ENCODE assay signal across 21 cellular contexts in genomic region chr20:32224463-32224862, GRCh38. TPM values are rescaled to one million over a fixed set of nuclear protein-coding genes. Genes with fewer than 3 reads are reported as not detected.
DNase-seq lines count a peak whose midpoint lies in the region; ATAC-seq, FAIRE-seq and TF ChIP-seq lines count a peak whose summit lies in the region.
"Had no signal": no experiment of that assay in that cellular context is flagged by ENCODE, and none has a peak within 500 bp of the region (broad histone marks: within the 10 kb centered on the region; RNA-seq: fewer than 3 reads in every experiment).

No MANE protein-coding gene starts in this region.

- H4K20me1 ChIP-seq in hepatocyte (ENCODE audit: insufficient read depth, poor library complexity, severe bottlenecking), result no peaks in the 10 kb centered on the region

- ATAC-seq in activated T-cell treated with anti-CD3 and anti-CD28 coated beads, Interleukin-2, amount 50 U/mL, for 72 hours (replicated peaks in 1 of 2), result no peak
- ATAC-seq in activated naive CD8-positive, alpha-beta T cell treated with anti-CD3 and anti-CD28 coated beads, Interleukin-2, amount 10 ng/mL, durations not matched to agents 7 days and 5 days (ENCODE audit: low read depth), result no peak
- ATAC-seq in GM18520 (IDR thresholded peaks at IDR 0.05; ENCODE audit: unreplicated experiment), result no peak

- no peak for DNase-seq in activated T-cell treated with anti-CD3 and anti-CD28 coated beads, Interleukin-2, amount 50 U/mL, for 72 hours
- DNase-seq in activated T-cell treated with anti-CD3 and anti-CD28 coated beads, Interleukin-2, amount 50 U/mL, for 48 hours, result no peak
- DNase-seq in activated naive CD8-positive, alpha-beta T cell treated with anti-CD3 and anti-CD28 coated beads, Interleukin-2, amount 10 ng/mL, durations not matched to agents 7 days and 5 days, result no peak
- DNase-seq in hepatocyte (ENCODE audit: low spot score), result peak; percentile 80
- peak; percentile 96 for DNase-seq in small intestine
- DNase-seq in GM19239 (ENCODE audit: insufficient read length, low spot score), result no peak
- DNase-seq in EL, result no peak
- DNase-seq: AML-193, COR-L47, DMS153, H9, IMR-90, NCI-H1105, NCI-H1694 treated with DMSO at 0.1 percent for 48 hours, NCI-H2107, NCI-H226, NCI-H524 treated with DMSO at 0.1 percent for 48 hours, Right ventricle myocardium superior had no signal

- H3K27me3 ChIP-seq in hepatocyte (no peaks in the 10 kb centered on the region), small intestine (ENCODE audit: control insufficient read depth in 2 of 2, insufficient read depth in 2 of 2, low read length in 2 of 2) (no peaks in the 10 kb centered on the region)

- H3K9me3 Mint-ChIP-seq in activated T-cell treated with anti-CD3 and anti-CD28 coated beads, Interleukin-2, amount 50 U/mL, for 72 hours, result no peaks in the 10 kb centered on the region
- H3K9me3 Mint-ChIP-seq in activated naive CD8-positive, alpha-beta T cell treated with anti-CD3 and anti-CD28 coated beads, Interleukin-2, amount 10 ng/mL, durations not matched to agents 7 days and 5 days, result no peaks in the 10 kb centered on the region
- H3K9me3 Mint-ChIP-seq: CD14-positive monocyte, H9 had no signal

- no peaks in the 10 kb centered on the region for H3K4me1 Mint-ChIP-seq in activated T-cell treated with anti-CD3 and anti-CD28 coated beads, Interleukin-2, amount 50 U/mL, for 72 hours (ENCODE audit: low read depth)
- H3K4me1 Mint-ChIP-seq in activated naive CD8-positive, alpha-beta T cell treated with anti-CD3 and anti-CD28 coated beads, Interleukin-2, amount 10 ng/mL, durations not matched to agents 7 days and 5 days, result peaks cover 1% of the 10 kb centered on the region
- H3K4me1 Mint-ChIP-seq: H9 had no signal

- no peak for FAIRE-seq in small intestine (lab: Jason Lieb, UNC)
- FAIRE-seq in GM19239 (lab: Jason Lieb, UNC), result no peak
- FAIRE-seq: RCC 7860 had no signal

- POLR2A ChIA-PET in activated naive CD8-positive, alpha-beta T cell treated with anti-CD3 and anti-CD28 coated beads, Interleukin-2, amount 10 ng/mL, durations not matched to agents 7 days and 5 days (lab: Charles Lee), result no interaction called here

- H3K4me1 ChIP-seq in hepatocyte (ENCODE audit: insufficient read depth), result peaks cover 46% of the 10 kb centered on the region
- H3K4me1 ChIP-seq in small intestine (ENCODE audit: control insufficient read depth in 2 of 2, insufficient read depth in 1 of 2, low read depth in 1 of 2, low read length in 1 of 2), result peaks cover 2 to 5% of the 10 kb centered on the region in 2 donors

- no peak overlapping the region for H3K4me3 ChIP-seq in hepatocyte
- H3K4me3 ChIP-seq in small intestine (ENCODE audit: low read depth in 1 of 2, low read length in 2 of 2), result no peak overlapping the region

- H3K4me2 ChIP-seq in hepatocyte, result no peak overlapping the region

- no peaks in the 10 kb centered on the region for H3K9me2 ChIP-seq in hepatocyte (replicated peaks; ENCODE audit: insufficient read depth)

- TF ChIP-seq CTCF in hepatocyte (IDR thresholded peaks at IDR 0.05; ENCODE audit: poor library complexity), result no peak

- no peaks in the 10 kb centered on the region for H3K27me3 Mint-ChIP-seq in activated T-cell treated with anti-CD3 and anti-CD28 coated beads, Interleukin-2, amount 50 U/mL, for 72 hours (ENCODE audit: low read depth)
- no peaks in the 10 kb centered on the region for H3K27me3 Mint-ChIP-seq in activated naive CD8-positive, alpha-beta T cell treated with anti-CD3 and anti-CD28 coated beads, Interleukin-2, amount 10 ng/mL, durations not matched to agents 7 days and 5 days

- H3K4me3 Mint-ChIP-seq in activated T-cell treated with anti-CD3 and anti-CD28 coated beads, Interleukin-2, amount 50 U/mL, for 72 hours, result no peak overlapping the region
- no peak overlapping the region for H3K4me3 Mint-ChIP-seq in activated naive CD8-positive, alpha-beta T cell treated with anti-CD3 and anti-CD28 coated beads, Interleukin-2, amount 10 ng/mL, durations not matched to agents 7 days and 5 days
- H3K4me3 Mint-ChIP-seq: CD14-positive monocyte, H9 had no signal

- H2AFZ ChIP-seq in hepatocyte, result no peak overlapping the region

- peaks cover 20% of the 10 kb centered on the region for H3K79me2 ChIP-seq in hepatocyte

- 62% methylated on average over 4 of the region's 4 CpGs for WGBS in hepatocyte (ENCODE audit: low lambda C conversion rate, missing lambda C conversion rate)
- 45 to 77% (median 61%) methylated on average over 4 of the region's 4 CpGs for WGBS in small intestine, 3 donors

- H3K36me3 ChIP-seq in hepatocyte (replicated peaks; ENCODE audit: insufficient read depth, low read depth), result peaks cover 4% of the 10 kb centered on the region
- peaks cover 3 to 4% of the 10 kb centered on the region in 2 donors for H3K36me3 ChIP-seq in small intestine (ENCODE audit: control insufficient read depth in 2 of 2, insufficient read depth in 2 of 2, low read length in 2 of 2)

- peak overlapping the region; percentile 21 for H3K27ac Mint-ChIP-seq in activated T-cell treated with anti-CD3 and anti-CD28 coated beads, Interleukin-2, amount 50 U/mL, for 72 hours
- H3K27ac Mint-ChIP-seq in activated naive CD8-positive, alpha-beta T cell treated with anti-CD3 and anti-CD28 coated beads, Interleukin-2, amount 10 ng/mL, durations not matched to agents 7 days and 5 days, result peak overlapping the region; percentile 58
- H3K27ac Mint-ChIP-seq: H9 had no signal

- H3K27ac ChIP-seq in hepatocyte (peak overlapping the region; percentile 98), small intestine (ENCODE audit: low read depth in 1 of 2, low read length in 1 of 2) (peak overlapping the region; percentile 6 to 47)

- H3K36me3 Mint-ChIP-seq in activated T-cell treated with anti-CD3 and anti-CD28 coated beads, Interleukin-2, amount 50 U/mL, for 72 hours (ENCODE audit: insufficient read depth in 2 of 2), result peaks cover 9 to 33% of the 10 kb centered on the region in 2 donors
- peaks cover 26% of the 10 kb centered on the region for H3K36me3 Mint-ChIP-seq in activated naive CD8-positive, alpha-beta T cell treated with anti-CD3 and anti-CD28 coated beads, Interleukin-2, amount 10 ng/mL, durations not matched to agents 7 days and 5 days

- no peaks in the 10 kb centered on the region for H3K9me3 ChIP-seq in hepatocyte (ENCODE audit: low read depth)
- H3K9me3 ChIP-seq in small intestine (ENCODE audit: control insufficient read depth, low read depth), result no peaks in the 10 kb centered on the region

RNA-seq across cellular contexts. Expression of gene POFUT1, which starts 16.8 kb away (rescaled TPM):
- total RNA-seq in activated T-cell treated with anti-CD3 and anti-CD28 coated beads, Interleukin-2, amount 50 U/mL, for 72 hours, result 10 to 100 TPM; 59.7 to 63.2 TPM
- total RNA-seq in activated naive CD8-positive, alpha-beta T cell treated with anti-CD3 and anti-CD28 coated beads, Interleukin-2, amount 10 ng/mL, durations not matched to agents 7 days and 5 days, result 10 to 100 TPM; 23.9 to 24.2 TPM
- total RNA-seq in hepatocyte, result 81.4 and 87.3 TPM in 2 replicates
- 39.4 and 42.0 TPM in 2 replicates for polyA plus RNA-seq in hepatocyte
- 10 to 100 TPM; 11.1 to 29.8 (median 12.1) TPM for polyA plus RNA-seq in small intestine

RNA-seq across cellular contexts. Expression of gene PLAGL2, which starts 16.9 kb away (rescaled TPM):
- total RNA-seq in activated T-cell treated with anti-CD3 and anti-CD28 coated beads, Interleukin-2, amount 50 U/mL, for 72 hours, result 100 to 1,000 TPM in 1 of 2 donors, 10 to 100 TPM in 1; 98.8 to 107 TPM
- total RNA-seq in activated naive CD8-positive, alpha-beta T cell treated with anti-CD3 and anti-CD28 coated beads, Interleukin-2, amount 10 ng/mL, durations not matched to agents 7 days and 5 days, result 10 to 100 TPM; 20.4 to 20.8 TPM
- total RNA-seq in hepatocyte, result 41.1 and 44.6 TPM in 2 replicates
- polyA plus RNA-seq in hepatocyte, result 31.7 and 39.7 TPM in 2 replicates
- polyA plus RNA-seq in small intestine, result 10 to 100 TPM in 1 of 3 donors, 1 to 10 TPM in 2; 3.2 to 10.5 (median 6.7) TPM

RNA-seq across cellular contexts. Expression of gene KIF3B, which starts 53.0 kb away (rescaled TPM):
- 10 to 100 TPM; 30.3 to 37.9 TPM for total RNA-seq in activated T-cell treated with anti-CD3 and anti-CD28 coated beads, Interleukin-2, amount 50 U/mL, for 72 hours
- total RNA-seq in activated naive CD8-positive, alpha-beta T cell treated with anti-CD3 and anti-CD28 coated beads, Interleukin-2, amount 10 ng/mL, durations not matched to agents 7 days and 5 days, result 10 to 100 TPM; 14.3 to 14.4 TPM
- total RNA-seq in hepatocyte, result 31.2 and 32.0 TPM in 2 replicates
- polyA plus RNA-seq in hepatocyte (9.1 and 11.7 TPM in 2 replicates), small intestine (10 to 100 TPM; 16.2 to 31.5 (median 21.4) TPM)

Comparison
In these comparisons a context has a peak if more than half of its experiments do, and no peak if none do; other contexts are left out.
1. DNase-seq: peak in hepatocyte (single experiment) and small intestine (single experiment); none in activated T-cell treated with anti-CD3 and anti-CD28 coated beads, Interleukin-2, amount 50 U/mL, for 72 hours (0 of 2), activated T-cell treated with anti-CD3 and anti-CD28 coated beads, Interleukin-2, amount 50 U/mL, for 48 hours (0 of 2), activated naive CD8-positive, alpha-beta T cell treated with anti-CD3 and anti-CD28 coated beads, Interleukin-2, amount 10 ng/mL, durations not matched to agents 7 days and 5 days (single experiment), GM19239 (single experiment) and EL (single experiment).